Comparison of ENCODE assay signal across 19 cellular contexts in the genomic region with DNA sequence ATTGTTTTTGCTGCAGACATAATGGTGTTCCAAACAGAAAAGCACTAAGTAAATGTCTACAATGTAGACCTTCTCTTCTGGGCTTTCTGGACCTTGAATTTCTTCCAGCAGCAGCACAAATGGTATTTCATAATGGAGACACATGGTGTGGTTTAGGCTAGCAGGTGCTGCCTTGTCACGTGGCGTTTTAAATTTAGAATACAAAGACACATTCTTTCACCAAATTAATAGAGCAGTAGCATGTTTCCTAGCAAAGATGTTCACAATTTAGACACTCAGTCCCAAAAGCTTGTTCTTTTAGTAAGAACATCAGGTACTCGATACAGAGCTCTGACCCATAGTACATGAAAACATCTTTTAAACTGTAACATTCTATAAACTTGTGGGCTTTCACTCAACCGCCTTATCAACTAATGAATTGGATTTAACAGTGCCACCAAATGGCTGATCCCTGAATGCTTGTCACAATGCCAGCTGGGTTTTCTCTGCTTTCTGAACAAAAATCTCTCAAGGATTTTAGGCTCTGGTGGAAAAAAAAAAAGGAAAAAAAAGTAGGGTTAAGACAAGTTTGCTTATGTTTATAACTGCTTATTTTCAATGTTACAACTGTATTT.
DNase-seq lines count a peak whose midpoint lies in the region; ATAC-seq and TF ChIP-seq lines count a peak whose summit lies in the region.
"Had no signal": no experiment of that assay in that cellular context is flagged by ENCODE, and none has a peak within 500 bp of the region (broad histone marks: within the 10 kb centered on the region; RNA-seq: fewer than 3 reads in every experiment).

No MANE protein-coding gene starts in this region.

- ATAC-seq in GM18873 (IDR thresholded peaks at IDR 0.05; ENCODE audit: low FRiP score, unreplicated experiment), result no peak
- ATAC-seq: activated T-cell treated with anti-CD3 and anti-CD28 coated beads, Interleukin-2, amount 50 U/mL, for 4 hours; natural killer cell treated with Interleukin-12 subunit alpha and Interleukin-12 subunit beta and Interleukin-15 and Interleukin-18, amount 100 ng/mL, for 72 hours; stimulated activated effector memory CD8-positive, alpha-beta T cell treated with anti-CD3 and anti-CD28 coated beads, Interleukin-12 subunit alpha, Interleukin-12 subunit beta, amount 100 ng/mL, for 72 hours had no signal

- 0 out of 2 replicates have a peak, but pooled peaks have one; percentile 27 for TF ChIP-seq CTCF in A673 (conservative IDR thresholded peaks at IDR 0.05; ENCODE audit: low read depth, low read length)

- no peaks in the 10 kb centered on the region for H3K9me3 ChIP-seq in A673 (ENCODE audit: low read depth, low read length, poor library complexity, severe bottlenecking)

- no peaks in the 10 kb centered on the region for H3K27me3 ChIP-seq in A673 (replicated peaks; ENCODE audit: insufficient read depth, low read depth, low read length, poor library complexity)

- BruUV-seq in A673 (replicated peaks; lab: Mats Ljungman, UMichigan), result no TSS peak

- H3K27ac ChIP-seq in A673 (ENCODE audit: low read depth, low read length, poor library complexity, severe bottlenecking), result no peak overlapping the region
- H3K27ac ChIP-seq: WERI-Rb-1 had no signal

- DNase-seq in A673 (ENCODE audit: low spot score) (peak; percentile 5), NCI-H2107 treated with DMSO at 0.1 percent for 48 hours (lab: John Stamatoyannopoulos, UW; ENCODE audit: unreplicated experiment) (peak; percentile 56), fibroblast of peridontal ligament (ENCODE audit: extremely low read depth) (peak; percentile 18), pons (ENCODE audit: low spot score) (peak; percentile 95), NOMO-1 treated with DMSO at 0.1 percent for 48 hours (lab: John Stamatoyannopoulos, UW; ENCODE audit: unreplicated experiment) (no peak)
- no peak for DNase-seq in stimulated activated naive CD4-positive, alpha-beta T cell treated with Interleukin-2 at 50 U/mL for 16 hours (lab: John Stamatoyannopoulos, UW)
- DNase-seq in activated CD4-positive, alpha-beta T cell treated with anti-CD3 and anti-CD28 coated beads, Interleukin-2, amount 50 U/mL, for 1 hour, result no peak
- DNase-seq: activated CD4-positive, alpha-beta memory T cell treated with anti-CD3 and anti-CD28 coated beads, Interleukin-2, amount 10 ng/mL, durations not matched to agents 7 days and 5 days; activated naive CD4-positive, alpha-beta T cell treated with anti-CD3 and anti-CD28 coated beads, Interleukin-2, amount 50 U/mL, for 16 hours; activated T-cell treated with anti-CD3 and anti-CD28 coated beads, Interleukin-2, amount 50 U/mL, for 4 hours; CD8-positive, alpha-beta memory T cell; NCI-H146; NCI-H446 treated with DMSO at 0.1 percent for 48 hours; stimulated activated CD4-positive, alpha-beta T cell treated with anti-CD3 and anti-CD28 coated beads, Interleukin-15, amount 100 ng/mL, for 24 hours; WERI-Rb-1 had no signal

- intact Hi-C loops in A673 (cut with micrococcal nuclease; ENCODE audit: unreplicated experiment), result no loop called here

- CTCF ChIA-PET in A673 (lab: Charles Lee), result no interaction called here

- no peaks in the 10 kb centered on the region for H3K4me1 ChIP-seq in A673 (ENCODE audit: insufficient read depth, low read length, poor library complexity, severe bottlenecking)

- H3K4me3 ChIP-seq in A673 (ENCODE audit: low read depth, low read length, poor library complexity, severe bottlenecking), result no peak overlapping the region
- H3K4me3 ChIP-seq: lung had no signal

- no peaks in the 10 kb centered on the region for H3K36me3 ChIP-seq in A673 (ENCODE audit: insufficient read depth, low read length, poor library complexity, severe bottlenecking)
- H3K36me3 ChIP-seq: WERI-Rb-1 had no signal

- POLR2A ChIA-PET in A673 (lab: Charles Lee; ENCODE audit: low non-redundant PET), result no interaction called here

Comparison
In these comparisons a context has a peak if more than half of its experiments do, and no peak if none do; other contexts are left out.
1. DNase-seq: peak in A673 (single experiment), NCI-H2107 treated with DMSO at 0.1 percent for 48 hours (single experiment), fibroblast of peridontal ligament (single experiment) and pons (single experiment); none in stimulated activated naive CD4-positive, alpha-beta T cell treated with Interleukin-2 at 50 U/mL for 16 hours (single experiment), NOMO-1 treated with DMSO at 0.1 percent for 48 hours (single experiment) and activated CD4-positive, alpha-beta T cell treated with anti-CD3 and anti-CD28 coated beads, Interleukin-2, amount 50 U/mL, for 1 hour (single experiment).